In genomic region chr3:113912551-113913246, GRCh38 we compare ENCODE assay signal across 9 cellular contexts. TPM values are rescaled to one million over a fixed set of nuclear protein-coding genes. Genes with fewer than 3 reads are reported as not detected.
DNase-seq lines count a peak whose midpoint lies in the region; ATAC-seq and TF ChIP-seq lines count a peak whose summit lies in the region.
"Had no signal": no experiment of that assay in that cellular context is flagged by ENCODE, and none has a peak within 500 bp of the region (broad histone marks: within the 10 kb centered on the region; RNA-seq: fewer than 3 reads in every experiment).

No MANE protein-coding gene starts in this region.

- no peak overlapping the region for H3K27ac ChIP-seq in gastroesophageal sphincter
- H3K27ac ChIP-seq: BLaER1 had no signal

- ATAC-seq in GM19467 (IDR thresholded peaks at IDR 0.05; ENCODE audit: unreplicated experiment), result peak; percentile 94
- peak; percentile 96 for ATAC-seq in HG03460 (IDR thresholded peaks at IDR 0.05; ENCODE audit: unreplicated experiment)
- ATAC-seq in activated T-cell treated with anti-CD3 and anti-CD28 coated beads, Interleukin-2, amount 50 U/mL, for 4 hours, result peak; percentile 87 to 88
- ATAC-seq in gastroesophageal sphincter, result no peak

- TF ChIP-seq CTCF in gastroesophageal sphincter (IDR thresholded peaks at IDR 0.05), result peak; percentile 14 to 60 (median 49)

- H3K36me3 ChIP-seq in gastroesophageal sphincter, result no peaks in the 10 kb centered on the region
- H3K36me3 ChIP-seq: BLaER1 had no signal

- TF ChIP-seq EP300 in gastroesophageal sphincter (IDR thresholded peaks at IDR 0.05), result no peak

- H3K4me1 Mint-ChIP-seq in activated T-cell treated with anti-CD3 and anti-CD28 coated beads, Interleukin-2, amount 50 U/mL, for 4 hours (ENCODE audit: low read depth), result peaks cover 7% of the 10 kb centered on the region

- no peaks in the 10 kb centered on the region for H3K27me3 Mint-ChIP-seq in activated T-cell treated with anti-CD3 and anti-CD28 coated beads, Interleukin-2, amount 50 U/mL, for 4 hours (ENCODE audit: low read depth)

- H3K27me3 ChIP-seq in gastroesophageal sphincter, result no peaks in the 10 kb centered on the region
- H3K27me3 ChIP-seq: BLaER1 had no signal

- WGBS in gastroesophageal sphincter (ENCODE audit: low coverage in 1 of 2), 2 donors, result 57 to 66% methylated on average over 3 of the region's 3 CpGs

- H3K9me3 ChIP-seq in gastroesophageal sphincter, result no peaks in the 10 kb centered on the region
- H3K9me3 ChIP-seq: BLaER1 had no signal

- no peak overlapping the region for H3K4me3 ChIP-seq in gastroesophageal sphincter
- H3K4me3 ChIP-seq: BLaER1 had no signal

- no peaks in the 10 kb centered on the region for H3K4me1 ChIP-seq in gastroesophageal sphincter
- H3K4me1 ChIP-seq: BLaER1 had no signal

- H3K4me3 Mint-ChIP-seq in activated T-cell treated with anti-CD3 and anti-CD28 coated beads, Interleukin-2, amount 50 U/mL, for 4 hours, result no peak overlapping the region

- H3K36me3 Mint-ChIP-seq in activated T-cell treated with anti-CD3 and anti-CD28 coated beads, Interleukin-2, amount 50 U/mL, for 4 hours (ENCODE audit: insufficient read depth), result no peaks in the 10 kb centered on the region

- DNase-seq in NCI-H1417 (lab: John Stamatoyannopoulos, UW), result peak; percentile 48 to 81 (median 50)
- no peak for DNase-seq in NCI-H1417 treated with DMSO at 0.1 percent for 48 hours (lab: John Stamatoyannopoulos, UW)
- DNase-seq in NCI-H510A (lab: John Stamatoyannopoulos, UW), result peak; percentile 7
- DNase-seq in activated T-cell treated with anti-CD3 and anti-CD28 coated beads, Interleukin-2, amount 50 U/mL, for 4 hours, result no peak
- peak; percentile 6 for DNase-seq in putamen (ENCODE audit: low spot score)

- TF ChIP-seq POLR2A in gastroesophageal sphincter (IDR thresholded peaks at IDR 0.05), result no peak

- H3K9me3 Mint-ChIP-seq in activated T-cell treated with anti-CD3 and anti-CD28 coated beads, Interleukin-2, amount 50 U/mL, for 4 hours, result no peaks in the 10 kb centered on the region

RNA-seq across cellular contexts. Expression of gene ZDHHC23, which starts 35.1 kb away (rescaled TPM):
- total RNA-seq in activated T-cell treated with anti-CD3 and anti-CD28 coated beads, Interleukin-2, amount 50 U/mL, for 4 hours, result 1 to 10 TPM; 2.8 to 3.9 (median 3.8) TPM
- total RNA-seq in gastroesophageal sphincter, result 1 to 10 TPM; 1.2 to 4.4 (median 2.2) TPM

Comparison
In these comparisons a context has a peak if more than half of its experiments do, and no peak if none do; other contexts are left out.
1. DNase-seq: peak in NCI-H1417 (3 of 3), NCI-H510A (single experiment) and putamen (single experiment); none in NCI-H1417 treated with DMSO at 0.1 percent for 48 hours (single experiment) and activated T-cell treated with anti-CD3 and anti-CD28 coated beads, Interleukin-2, amount 50 U/mL, for 4 hours (single experiment).